In genomic region chr9:42470577-42470976, GRCh38 we compare ENCODE assay signal across 8 cellular contexts.
A peak's percentile ranks its signal among the peaks of the same experiment; 100 is the strongest.
DNase-seq lines count a peak whose midpoint lies in the region; ATAC-seq, FAIRE-seq and TF ChIP-seq lines count a peak whose summit lies in the region.
"Not testable (repeated sequence)": the region's sequence is repeated elsewhere in the genome, so short reads cannot be mapped to it uniquely, and the experiment has no call there.

No MANE protein-coding gene starts in this region.

- TF ChIP-seq CTCF in A549 (IDR thresholded peaks at IDR 0.05) (peak; percentile 55), HFFc6 (IDR thresholded peaks at IDR 0.05) (peak; percentile 69; the same call in 1 of the 2 replicates), WI38 (IDR thresholded peaks at IDR 0.05; ENCODE audit: low read depth, low read length) (peak; percentile 22; the same call in 1 of the 2 replicates), H1 (IDR thresholded peaks at IDR 0.05; ENCODE audit: control extremely low read depth in 1 of 3, insufficient read depth in 1 of 3, low read depth in 1 of 3, low read length in 3 of 3) (peak in 2 of 3 experiments; percentile 51 to 63; a peak in 3 of 4 replicates), right atrium auricular region (IDR thresholded peaks at IDR 0.05) (peak; percentile 34 to 61), nephron progenitor cell (IDR thresholded peaks at IDR 0.05) (peak; percentile 17)

- not testable (repeated sequence) for H3K4me2 ChIP-seq in A549; H1 (ENCODE audit: insufficient read depth in 1 of 2, low read depth in 2 of 2, low read length in 2 of 2)

- H3K4me1 ChIP-seq in A549; H1 (replicated peaks in 1 of 4; ENCODE audit: control insufficient read depth in 3 of 4, insufficient read depth in 4 of 4, low read length in 3 of 4); right atrium auricular region: not testable (repeated sequence)

- CTCF ChIA-PET in A549 (lab: Yijun Ruan, JAX); H1 (lab: Charles Lee; ENCODE audit: partially characterized antibody): not testable (repeated sequence)

- ATAC-seq in A549 = not testable (repeated sequence)

- H3K23ac ChIP-seq in H1 (ENCODE audit: insufficient read length) = not testable (repeated sequence)

- not testable (repeated sequence) for H3K27me3 Mint-ChIP-seq in HFFc6 (ENCODE audit: insufficient read depth)
- peaks cover 11% of the 10 kb centered on the region for H3K27me3 Mint-ChIP-seq in nephron progenitor cell (ENCODE audit: low read depth, poor library complexity)

- not testable (repeated sequence) for H4K8ac ChIP-seq in H1 (ENCODE audit: extremely low read depth, insufficient read depth, low read length)

- H3K27ac ChIP-seq in A549; H1 (ENCODE audit: low read depth, low read length); right atrium auricular region: not testable (repeated sequence)

- not testable (repeated sequence) for TF ChIP-seq POLR2A in A549 (IDR thresholded peaks at IDR 0.05; ENCODE audit: low read length); H1 (IDR thresholded peaks at IDR 0.05; ENCODE audit: control extremely low read depth in 1 of 2, low read depth in 2 of 2, low read length in 2 of 2)

- FAIRE-seq in A549 (lab: Jason Lieb, UNC); H1 (lab: Jason Lieb, UNC): not testable (repeated sequence)

- WGBS in A549 (ENCODE audit: missing lambda C conversion rate) = 16% methylated on average over 3 of the region's 3 CpGs
- 56% methylated on average over 3 of the region's 3 CpGs; no CpG with 5 or more reads in 1 of the 2 experiments for WGBS in H1 (ENCODE audit: extremely low coverage in 1 of 2, insufficient coverage in 1 of 2, insufficient read length in 1 of 2, insufficient replicate concordance in 2 of 2, low coverage in 1 of 2, low lambda C conversion rate in 2 of 2, missing lambda C conversion rate in 1 of 2), 2 experiments

- not testable (repeated sequence) for H2AK5ac ChIP-seq in H1 (ENCODE audit: low read depth, low read length)

- H3K79me2 ChIP-seq in H1 (ENCODE audit: control insufficient read depth in 1 of 2, insufficient read depth in 2 of 2, low read length in 2 of 2) = not testable (repeated sequence)

- not testable (repeated sequence) for H3K27me3 ChIP-seq in H1 (replicated peaks in 1 of 4; ENCODE audit: control insufficient read depth in 3 of 4, extremely low read depth in 1 of 4, insufficient read depth in 3 of 4, low read length in 3 of 4); right atrium auricular region

- H4K5ac ChIP-seq in H1 (ENCODE audit: insufficient read length, low read depth, low read length) = not testable (repeated sequence)

- not testable (repeated sequence) for H2BK12ac ChIP-seq in H1 (ENCODE audit: low read depth, low read length)

- not testable (repeated sequence) for H2BK15ac ChIP-seq in H1 (ENCODE audit: low read length)

- not testable (repeated sequence) for H4K91ac ChIP-seq in H1 (replicated peaks; ENCODE audit: insufficient read length, low read length)

- not testable (repeated sequence) for H3K56ac ChIP-seq in H1 (replicated peaks; ENCODE audit: insufficient read length, low read depth, low read length)

- DNase-seq in A549 (ENCODE audit: low read depth in 1 of 2, low spot score in 1 of 2) (peak in 1 of 2 experiments; percentile 16), EH (ENCODE audit: low read depth) (peak; percentile 0), NCI-H2227 (lab: John Stamatoyannopoulos, UW; ENCODE audit: unreplicated experiment) (peak; percentile 6)
- not testable (repeated sequence) for DNase-seq in HFFc6; H1 (ENCODE audit: low read depth in 1 of 2, low spot score in 2 of 2); right atrium auricular region (ENCODE audit: low spot score); nephron progenitor cell

- not testable (repeated sequence) for H3K23me2 ChIP-seq in H1 (ENCODE audit: low read depth, low read length)

- H3K79me1 ChIP-seq in H1 (ENCODE audit: low read depth, low read length) = not testable (repeated sequence)

- not testable (repeated sequence) for H3K36me3 Mint-ChIP-seq in HFFc6 (ENCODE audit: low read depth); nephron progenitor cell (ENCODE audit: low read depth)

- not testable (repeated sequence) for H3K9me3 Mint-ChIP-seq in HFFc6, nephron progenitor cell

- not testable (repeated sequence) for H2BK120ac ChIP-seq in H1 (replicated peaks; ENCODE audit: low read depth, low read length)

- not testable (repeated sequence) for H3K4ac ChIP-seq in H1 (replicated peaks; ENCODE audit: insufficient read length, low read depth, low read length)

- TF ChIP-seq RAD21 in A549 (conservative IDR thresholded peaks at IDR 0.05 in 1 of 2, IDR thresholded peaks at IDR 0.05 in 1 of 2) = peak; percentile 50 to 54; a peak in 4 of 5 replicates
- peak; percentile 56 to 61 for TF ChIP-seq RAD21 in H1 (IDR thresholded peaks at IDR 0.05 in 1 of 2, conservative IDR thresholded peaks at IDR 0.05 in 1 of 2; ENCODE audit: low read depth in 2 of 2, low read length in 2 of 2)

- not testable (repeated sequence) for H4K20me1 ChIP-seq in H1 (replicated peaks in 1 of 2; ENCODE audit: control insufficient read depth in 1 of 2, insufficient read depth in 2 of 2, low read length in 2 of 2)

- TF ChIP-seq EP300 in A549 (IDR thresholded peaks at IDR 0.05); H1 (IDR thresholded peaks at IDR 0.05; ENCODE audit: borderline replicate concordance in 1 of 2, low read depth in 2 of 2, low read length in 2 of 2): not testable (repeated sequence)

- H3K4me3 ChIP-seq in A549; WI38 (ENCODE audit: low read depth, low read length); H1 (ENCODE audit: extremely low read depth in 1 of 4, insufficient read depth in 2 of 4, low read depth in 3 of 4, low read length in 4 of 4); right atrium auricular region: not testable (repeated sequence)

- not testable (repeated sequence) for H2BK5ac ChIP-seq in H1 (ENCODE audit: low read depth, low read length)

- H3K36me3 ChIP-seq in H1 (ENCODE audit: control insufficient read depth in 2 of 4, insufficient read depth in 4 of 4, low read length in 3 of 4); right atrium auricular region: not testable (repeated sequence)

- POLR2A ChIA-PET in A549 (lab: Yijun Ruan, JAX); H1 (lab: Charles Lee; ENCODE audit: partially characterized antibody): not testable (repeated sequence)

- H3K14ac ChIP-seq in H1 (ENCODE audit: insufficient read length) = not testable (repeated sequence)

- H2AFZ ChIP-seq in H1 (ENCODE audit: low read length) = peak overlapping the region; percentile 96; the same call in 1 of the 2 replicates

- not testable (repeated sequence) for H3K27ac Mint-ChIP-seq in HFFc6, nephron progenitor cell

- not testable (repeated sequence) for H3K9me3 ChIP-seq in A549; H1 (ENCODE audit: insufficient read depth in 2 of 2, low read depth in 1 of 2, low read length in 1 of 2); right atrium auricular region

- not testable (repeated sequence) for H2BK20ac ChIP-seq in H1 (ENCODE audit: low read length)

- not testable (repeated sequence) for H3K9ac ChIP-seq in H1 (replicated peaks in 1 of 4; ENCODE audit: extremely low read depth in 1 of 4, low read depth in 3 of 4, low read length in 3 of 4)

- H3K18ac ChIP-seq in H1 (ENCODE audit: extremely low read depth, low read length) = not testable (repeated sequence)

- H3K4me3 Mint-ChIP-seq in HFFc6, nephron progenitor cell: not testable (repeated sequence)

- not testable (repeated sequence) for H3K4me1 Mint-ChIP-seq in HFFc6 (ENCODE audit: low read depth); nephron progenitor cell

TF ChIP-seq in A549, 52 proteins besides CTCF, POLR2A, EP300 and RAD21:
- TF ChIP-seq SMC3 (IDR thresholded peaks at IDR 0.05) = peak; percentile 54

TF ChIP-seq in H1, 55 proteins besides CTCF, POLR2A, EP300 and RAD21:
- TF ChIP-seq ATF3 (IDR thresholded peaks at IDR 0.05; ENCODE audit: insufficient read depth, low read depth, low read length) = 0 out of 2 replicates have a peak, but pooled peaks have one; percentile 46
TF ChIP-seq in H1: peak in this region for 1; not testable (repeated sequence) for 54.

Comparison
In these comparisons a context has a peak if more than half of its experiments do, and no peak if none do; other contexts are left out.
1. CTCF ChIP-seq: peak in every context shown above with its lines; median percentile 69 in HFFc6; 57 in H1; 55 in A549; 48 in right atrium auricular region; 22 in WI38; 17 in nephron progenitor cell.